ENCODE assay signal across 2 cellular contexts in genomic region chr5:25964009-25964372, GRCh38.
TF ChIP-seq lines count a peak whose summit lies in the region.

No MANE protein-coding gene starts in this region.

TF ChIP-seq in liver, 16 proteins besides CTCF, POLR2A, EP300 and RAD21 (continued from another document):
- TF ChIP-seq YY1 (IDR thresholded peaks at IDR 0.05): peak; percentile 45
- no peak for TF ChIP-seq TAF1 (conservative IDR thresholded peaks at IDR 0.05)
- no peak for TF ChIP-seq JUND (IDR thresholded peaks at IDR 0.05)
- TF ChIP-seq GABPA (IDR thresholded peaks at IDR 0.05 in 1 of 2, conservative IDR thresholded peaks at IDR 0.05 in 1 of 2): no peak
- TF ChIP-seq ZBTB33 (IDR thresholded peaks at IDR 0.05): no peak
- no peak for TF ChIP-seq FOXA2 (IDR thresholded peaks at IDR 0.05)
- TF ChIP-seq MAX (IDR thresholded peaks at IDR 0.05): no peak
- TF ChIP-seq HNF4G (IDR thresholded peaks at IDR 0.05): no peak
- TF ChIP-seq EGR1 (IDR thresholded peaks at IDR 0.05; ENCODE audit: low read depth in 2 of 2): no peak
- no peak for TF ChIP-seq FOXA1 (IDR thresholded peaks at IDR 0.05)
- no peak for TF ChIP-seq NR2F2 (IDR thresholded peaks at IDR 0.05)

TF ChIP-seq in HepG2, 621 proteins besides CTCF, POLR2A, EP300 and RAD21 (continued from another document):
- TF ChIP-seq ARID5B (CRISPR knock-in tag; IDR thresholded peaks at IDR 0.05): no peak
- no peak for TF ChIP-seq ZNF143 (CRISPR knock-in tag; IDR thresholded peaks at IDR 0.05)
